In the genomic region with DNA sequence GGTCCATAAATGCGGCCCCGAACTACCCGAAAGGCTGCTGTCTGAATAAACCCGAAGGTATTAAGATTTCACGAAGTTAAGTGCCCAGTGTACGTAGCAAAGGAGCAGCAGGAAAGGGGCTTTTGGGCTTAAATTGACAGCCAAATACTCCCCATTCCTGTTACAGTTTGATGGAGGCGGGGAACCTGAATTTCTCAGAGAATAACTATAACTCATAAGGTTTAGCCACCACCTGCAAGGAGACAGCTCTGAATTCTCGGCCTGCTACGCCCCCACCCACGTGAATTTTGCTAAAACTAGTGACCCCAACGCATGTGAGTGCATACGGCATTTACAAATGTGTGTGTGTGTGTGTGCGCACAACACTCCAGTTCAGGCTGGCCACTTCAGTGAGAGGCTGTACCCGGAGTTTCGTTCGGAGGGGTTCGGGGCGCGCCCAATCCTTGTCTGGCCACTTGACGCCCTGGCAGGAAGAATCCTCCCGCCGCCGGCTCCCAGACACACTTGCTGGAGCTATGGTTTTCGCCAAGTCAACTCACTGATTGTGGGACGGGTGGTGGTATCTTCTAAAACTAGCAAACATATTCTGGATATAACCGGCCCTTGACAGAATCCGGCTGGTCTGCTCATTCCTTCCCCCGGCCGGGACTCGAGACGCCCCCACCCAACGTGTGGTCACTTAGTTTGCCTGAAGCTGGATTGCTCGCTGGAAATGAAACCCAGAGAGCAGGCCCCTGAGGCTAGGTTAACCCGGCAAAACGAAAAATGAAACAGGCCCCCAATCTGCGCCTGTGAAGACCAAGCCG, we compare ENCODE assay signal across 10 cellular contexts. TPM values are rescaled to one million over a fixed set of nuclear protein-coding genes. Genes with fewer than 3 reads are reported as not detected.
DNase-seq lines count a peak whose midpoint lies in the region; ATAC-seq and TF ChIP-seq lines count a peak whose summit lies in the region.
"Had no signal": no experiment of that assay in that cellular context is flagged by ENCODE, and none has a peak within 500 bp of the region (broad histone marks: within the 10 kb centered on the region; RNA-seq: fewer than 3 reads in every experiment).

No MANE protein-coding gene starts in this region.

- H3K27me3 Mint-ChIP-seq in naive thymus-derived CD4-positive, alpha-beta T cell, result peaks cover 0 to 3% (median 0%) of the 10 kb centered on the region in 5 donors
- no peaks in the 10 kb centered on the region for H3K27me3 Mint-ChIP-seq in Caco-2 (ENCODE audit: insufficient read depth, unreplicated experiment)

- TF ChIP-seq CTCF in HFF-Myc (IDR thresholded peaks at IDR 0.05; ENCODE audit: low read depth, low read length, missing control alignments), result no peak
- no peak for TF ChIP-seq CTCF in Caco-2 (IDR thresholded peaks at IDR 0.05; ENCODE audit: insufficient read depth in 1 of 2, low read depth in 1 of 2, low read length in 1 of 2, severe bottlenecking in 1 of 2, unreplicated experiment in 1 of 2)

- H3K27ac ChIP-seq in naive thymus-derived CD4-positive, alpha-beta T cell (ENCODE audit: low read depth, low read length), result no peak overlapping the region

- peaks cover 0 to 2% (median 0%) of the 10 kb centered on the region in 11 donors for H3K9me3 Mint-ChIP-seq in naive thymus-derived CD4-positive, alpha-beta T cell
- no peaks in the 10 kb centered on the region for H3K9me3 Mint-ChIP-seq in Caco-2 (ENCODE audit: unreplicated experiment)

- H3K36me3 Mint-ChIP-seq in naive thymus-derived CD4-positive, alpha-beta T cell, result peaks cover 3 to 52% (median 19%) of the 10 kb centered on the region in 5 donors
- no peaks in the 10 kb centered on the region for H3K36me3 Mint-ChIP-seq in Caco-2 (ENCODE audit: insufficient read depth, unreplicated experiment)

- no peaks in the 10 kb centered on the region for H3K9me3 ChIP-seq in naive thymus-derived CD4-positive, alpha-beta T cell (ENCODE audit: control insufficient read depth in 2 of 3, low read length in 3 of 3)
- no peaks in the 10 kb centered on the region for H3K9me3 ChIP-seq in Caco-2

- H3K36me3 ChIP-seq in naive thymus-derived CD4-positive, alpha-beta T cell (ENCODE audit: control insufficient read depth in 2 of 3, insufficient read depth in 3 of 3, low read length in 3 of 3), result peaks cover 0 to 25% (median 0%) of the 10 kb centered on the region in 3 experiments
- H3K36me3 ChIP-seq in Caco-2 (ENCODE audit: control insufficient read depth, insufficient read depth, low read length), result no peaks in the 10 kb centered on the region; the same call in 1 of the 2 replicates

- CTCF ChIA-PET in naive thymus-derived CD4-positive, alpha-beta T cell (lab: Charles Lee), result interaction anchor here (0.8 to 5.0 kb wide), 4 partner anchors 8 to 170 kb away, joined by 3 to 26 read pairs (median 5); no protein-coding TSS in a partner anchor
- CTCF ChIA-PET in Caco-2 (lab: Charles Lee), result no interaction called here

- DNase-seq in AML-193 (lab: John Stamatoyannopoulos, UW), result peak; percentile 35 to 41
- DNase-seq in HFF-Myc (ENCODE audit: extremely low read depth, low read depth), result no peak
- DNase-seq in dermis blood vessel endothelial cell, result peak; percentile 20
- no peak for DNase-seq in naive thymus-derived CD4-positive, alpha-beta T cell
- DNase-seq in Caco-2, result no peak
- no peak for DNase-seq in superior temporal gyrus (ENCODE audit: extremely low spot score)
- DNase-seq: stimulated activated CD4-positive, alpha-beta T cell treated with anti-CD3 and anti-CD28 coated beads, Interleukin-1b, Interleukin-23, amount 100 ng/mL, for 48 hours had no signal

- peak overlapping the region in 5 of 9 donors; percentile 44 to 93 (median 72) for H3K27ac Mint-ChIP-seq in naive thymus-derived CD4-positive, alpha-beta T cell
- H3K27ac Mint-ChIP-seq in Caco-2 (ENCODE audit: unreplicated experiment), result no peak overlapping the region

- H3K4me3 ChIP-seq in HFF-Myc (replicated peaks; ENCODE audit: low read depth, low read length) (peak overlapping the region; percentile 14), Caco-2 (ENCODE audit: low read depth, low read length) (no peak overlapping the region)
- peak overlapping the region; percentile 83 for H3K4me3 ChIP-seq in naive thymus-derived CD4-positive, alpha-beta T cell (ENCODE audit: low read length)
- H3K4me3 ChIP-seq: K562 had no signal

- H3K4me3 Mint-ChIP-seq in naive thymus-derived CD4-positive, alpha-beta T cell, result peak overlapping the region; percentile 91 to 99 (median 94)
- H3K4me3 Mint-ChIP-seq in Caco-2 (ENCODE audit: unreplicated experiment), result no peak overlapping the region

- no peaks in the 10 kb centered on the region for H3K27me3 ChIP-seq in naive thymus-derived CD4-positive, alpha-beta T cell (ENCODE audit: control insufficient read depth in 2 of 2, insufficient read depth in 2 of 2, low read length in 2 of 2)
- H3K27me3 ChIP-seq in Caco-2 (replicated peaks; ENCODE audit: control insufficient read depth, insufficient read depth, low read length), result no peaks in the 10 kb centered on the region; the same call in 1 of the 2 replicates

- POLR2A ChIA-PET in naive thymus-derived CD4-positive, alpha-beta T cell (lab: Charles Lee), result interaction anchor here (0.8 to 6.9 kb wide), 3 partner anchors 7 to 57 kb away, joined by 3 to 89 read pairs (median 39); no protein-coding TSS in a partner anchor
- POLR2A ChIA-PET in Caco-2 (lab: Charles Lee), result no interaction called here

- H3K4me1 Mint-ChIP-seq in naive thymus-derived CD4-positive, alpha-beta T cell, result peaks cover 23 to 50% (median 42%) of the 10 kb centered on the region in 7 donors
- H3K4me1 Mint-ChIP-seq in Caco-2 (ENCODE audit: low read depth, unreplicated experiment), result no peaks in the 10 kb centered on the region

- ATAC-seq in naive thymus-derived CD4-positive, alpha-beta T cell, result no peak
- ATAC-seq in GM21360 (IDR thresholded peaks at IDR 0.05; ENCODE audit: unreplicated experiment), result no peak
- ATAC-seq in GM21447 (IDR thresholded peaks at IDR 0.05; ENCODE audit: unreplicated experiment), result no peak
- ATAC-seq: K562 had no signal

- intact Hi-C loops in naive thymus-derived CD4-positive, alpha-beta T cell (cut with micrococcal nuclease), result loop anchor here (2.0 to 10.0 kb wide), 6 partner anchors 17 to 1363 kb away; a partner anchor contains a TSS
- intact Hi-C loops in Caco-2 (cut with micrococcal nuclease; ENCODE audit: unreplicated experiment), result loop anchor here (5.0 to 10.0 kb wide), 3 partner anchors 40 to 167 kb away; no protein-coding TSS in a partner anchor

- peaks cover 9 to 34% of the 10 kb centered on the region in 2 donors for H3K4me1 ChIP-seq in naive thymus-derived CD4-positive, alpha-beta T cell (ENCODE audit: control insufficient read depth in 2 of 2, insufficient read depth in 2 of 2, low read length in 2 of 2)
- no peaks in the 10 kb centered on the region for H3K4me1 ChIP-seq in Caco-2

- no TSS peak for BruUV-seq in Caco-2 (replicated peaks; lab: Mats Ljungman, UMichigan)

RNA-seq across cellular contexts. Expression of a gene that starts 4.9 kb away (rescaled TPM):
- total RNA-seq in dermis blood vessel endothelial cell (under 0.01 TPM in 1 of 2 replicates, not detected in the other), Caco-2 (2022) (0.93 and 1.8 TPM in 2 replicates)
- 10 to 100 TPM; 11.5 to 78.8 (median 29.9) TPM for total RNA-seq in naive thymus-derived CD4-positive, alpha-beta T cell
- polyA plus RNA-seq in naive thymus-derived CD4-positive, alpha-beta T cell, result 1 to 10 TPM; 3.3 to 7.9 TPM

Comparison
In these comparisons a context has a peak if more than half of its experiments do, and no peak if none do; other contexts are left out.
1. DNase-seq: peak in AML-193 (2 of 2) and dermis blood vessel endothelial cell (single experiment); none in HFF-Myc (single experiment), naive thymus-derived CD4-positive, alpha-beta T cell (0 of 9), Caco-2 (0 of 2) and superior temporal gyrus (single experiment).